ENCODE assay signal across 8 cellular contexts in the genomic region with DNA sequence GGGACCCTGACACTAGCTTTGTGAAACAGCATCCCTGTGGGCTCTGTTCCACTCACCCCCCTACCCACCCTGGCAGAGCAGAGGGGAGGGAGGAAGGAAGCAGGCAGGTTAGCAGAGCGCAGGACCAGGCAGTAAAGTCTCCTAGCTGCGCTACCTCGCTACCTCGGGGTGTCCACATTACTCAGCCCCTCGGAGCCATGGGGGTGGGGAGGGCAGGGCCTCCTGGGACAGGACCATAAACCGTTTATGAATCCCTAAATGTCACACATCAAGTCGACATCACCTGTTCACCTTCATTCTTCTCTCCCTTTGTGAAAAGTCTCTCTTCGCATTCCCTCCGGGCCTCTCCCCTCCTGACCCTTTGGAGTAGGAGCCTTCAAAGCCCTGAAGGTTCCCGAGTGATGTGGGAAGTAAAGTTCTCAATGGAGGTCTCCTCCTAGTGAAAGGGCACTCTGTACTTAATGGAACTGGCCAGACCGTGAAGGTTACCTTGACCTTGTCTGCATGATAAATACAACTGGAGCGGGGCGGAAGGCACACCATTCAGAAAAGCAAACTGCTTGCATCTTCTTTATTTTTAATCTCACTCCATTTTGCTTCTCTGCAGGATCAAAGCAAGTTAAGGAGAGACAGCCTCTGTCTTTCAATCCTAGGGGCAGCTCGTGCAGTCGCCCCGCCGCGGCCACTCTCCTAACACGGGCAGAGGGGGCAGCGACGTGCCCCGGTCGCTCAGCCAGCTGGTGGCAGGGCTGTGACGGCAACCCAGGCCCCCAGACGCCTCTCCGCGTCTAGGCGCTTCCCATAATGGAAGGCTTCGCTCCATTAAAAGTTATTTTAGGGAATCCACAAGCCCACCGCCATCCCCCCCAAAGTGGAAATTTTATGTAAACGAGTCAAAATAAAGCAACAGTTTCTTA. TPM values are rescaled to one million over a fixed set of nuclear protein-coding genes. Genes with fewer than 3 reads are reported as not detected.
DNase-seq lines count a peak whose midpoint lies in the region; ATAC-seq and TF ChIP-seq lines count a peak whose summit lies in the region.

No MANE protein-coding gene starts in this region.

- TF ChIP-seq CTCF in A673 (conservative IDR thresholded peaks at IDR 0.05; ENCODE audit: low read depth, low read length), result no peak

- H3K27ac Mint-ChIP-seq in IgD-negative memory B cell, result peak overlapping the region; percentile 11 to 73 (median 22)

- peaks cover 14% of the 10 kb centered on the region for H3K27me3 Mint-ChIP-seq in IgD-negative memory B cell

- CTCF ChIA-PET in A673 (lab: Charles Lee), result interaction anchor here (0.6 kb wide), 1 partner anchor 22 kb away, joined by 7 read pairs; no protein-coding TSS in a partner anchor

- peaks cover 1% of the 10 kb centered on the region for H3K36me3 Mint-ChIP-seq in IgD-negative memory B cell

- POLR2A ChIA-PET in A673 (lab: Charles Lee; ENCODE audit: low non-redundant PET), result no interaction called here

- peak overlapping the region; percentile 79 for H3K9ac ChIP-seq in mucosa of stomach (ENCODE audit: low read length)

- H3K4me1 Mint-ChIP-seq in IgD-negative memory B cell, result peaks cover 4 to 7% (median 6%) of the 10 kb centered on the region in 3 donors

- H3K4me3 Mint-ChIP-seq in IgD-negative memory B cell, result peak overlapping the region; percentile 75 to 94 (median 86)

- H3K27me3 ChIP-seq in A673 (replicated peaks; ENCODE audit: insufficient read depth, low read depth, low read length, poor library complexity) (no peaks in the 10 kb centered on the region), ectodermal cell (ENCODE audit: control insufficient read depth, insufficient read depth, low read length, poor library complexity, severe bottlenecking) (peaks cover 52% of the 10 kb centered on the region), mucosa of stomach (ENCODE audit: control insufficient read depth, insufficient read depth, low read length) (no peaks in the 10 kb centered on the region)

- 16% methylated on average over 31 of the region's 31 CpGs for WGBS in ectodermal cell, 2 experiments

- H3K9me3 Mint-ChIP-seq in IgD-negative memory B cell, result no peaks in the 10 kb centered on the region

- no peak overlapping the region for H3K27ac ChIP-seq in A673 (ENCODE audit: low read depth, low read length, poor library complexity, severe bottlenecking)
- no peak overlapping the region for H3K27ac ChIP-seq in ectodermal cell (ENCODE audit: insufficient read depth, low read depth, low read length, poor library complexity, severe bottlenecking)

- no TSS peak for BruUV-seq in A673 (replicated peaks; lab: Mats Ljungman, UMichigan)

- H3K4me3 ChIP-seq in A673 (ENCODE audit: low read depth, low read length, poor library complexity, severe bottlenecking) (peak overlapping the region; percentile 64), ectodermal cell (ENCODE audit: insufficient read depth, low read depth, low read length) (peak overlapping the region; percentile 58), mucosa of stomach (ENCODE audit: low read length) (no peak overlapping the region)

- no peaks in the 10 kb centered on the region for H3K4me1 ChIP-seq in A673 (ENCODE audit: insufficient read depth, low read length, poor library complexity, severe bottlenecking)
- peaks cover 13% of the 10 kb centered on the region for H3K4me1 ChIP-seq in ectodermal cell (ENCODE audit: control insufficient read depth, insufficient read depth, low read length)
- peaks cover 28% of the 10 kb centered on the region for H3K4me1 ChIP-seq in mucosa of stomach (ENCODE audit: control insufficient read depth, insufficient read depth, low read length)

- H3K36me3 ChIP-seq in A673 (ENCODE audit: insufficient read depth, low read length, poor library complexity, severe bottlenecking), result no peaks in the 10 kb centered on the region
- no peaks in the 10 kb centered on the region for H3K36me3 ChIP-seq in ectodermal cell (ENCODE audit: control insufficient read depth, insufficient read depth, low read length)
- H3K36me3 ChIP-seq in mucosa of stomach (ENCODE audit: control insufficient read depth, insufficient read depth, low read length), result no peaks in the 10 kb centered on the region

- H3K9me3 ChIP-seq in A673 (ENCODE audit: low read depth, low read length, poor library complexity, severe bottlenecking) (no peaks in the 10 kb centered on the region), ectodermal cell (ENCODE audit: control insufficient read depth, low read length) (no peaks in the 10 kb centered on the region), mucosa of stomach (ENCODE audit: control insufficient read depth, low read length) (no peaks in the 10 kb centered on the region)

- ATAC-seq in HG02678 (IDR thresholded peaks at IDR 0.05; ENCODE audit: unreplicated experiment), result no peak
- no peak for ATAC-seq in GM21526 (IDR thresholded peaks at IDR 0.05; ENCODE audit: low FRiP score, unreplicated experiment)

- DNase-seq in A673 (ENCODE audit: low spot score) (no peak), epidermal melanocyte (ENCODE audit: insufficient read length, low spot score) (no peak), NCI-H187 treated with DMSO at 0.1 percent for 48 hours (lab: John Stamatoyannopoulos, UW) (no peak)

- intact Hi-C loops in A673 (cut with micrococcal nuclease; ENCODE audit: unreplicated experiment), result no loop called here

RNA-seq across cellular contexts. Expression of a gene that starts 23.8 kb away (rescaled TPM):
- total RNA-seq in A673 (2021), result 11.4 and 12.0 TPM in 2 replicates
- 0.48 TPM for polyA plus RNA-seq in IgD-negative memory B cell
- polyA plus RNA-seq in ectodermal cell (2013, experiment 1 of 4), result 3.6 TPM
- 1.9 TPM for polyA plus RNA-seq in ectodermal cell (2013, experiment 2 of 4)
- polyA plus RNA-seq in ectodermal cell (2013, experiment 3 of 4), result 2.5 TPM
- polyA plus RNA-seq in ectodermal cell (2013, experiment 4 of 4), result 3.9 TPM
